ENCODE assay signal across 9 cellular contexts in genomic region chr12:78392918-78393317, GRCh38.
A peak's percentile ranks its signal among the peaks of the same experiment; 100 is the strongest.
DNase-seq lines count a peak whose midpoint lies in the region; ATAC-seq and TF ChIP-seq lines count a peak whose summit lies in the region.
"Had no signal": no experiment of that assay in that cellular context is flagged by ENCODE, and none has a peak within 500 bp of the region (broad histone marks: within the 10 kb centered on the region; RNA-seq: fewer than 3 reads in every experiment).

No MANE protein-coding gene starts in this region.

- H3K4me2 ChIP-seq in GM23338: no peak overlapping the region

- TF ChIP-seq CTCF in GM23338 (conservative IDR thresholded peaks at IDR 0.05; ENCODE audit: low read depth in 2 of 2): peak; percentile 25 to 49; a peak in 2 of 4 replicates
- peak; percentile 64 for TF ChIP-seq CTCF in chondrocyte (IDR thresholded peaks at IDR 0.05)
- peak; percentile 40 for TF ChIP-seq CTCF in osteocyte (IDR thresholded peaks at IDR 0.05)

- no peaks in the 10 kb centered on the region for H4K20me1 ChIP-seq in GM23338 (replicated peaks; ENCODE audit: insufficient read depth)

- H3K4me3 Mint-ChIP-seq in GM23338 (no peak overlapping the region), chondrocyte (ENCODE audit: unreplicated experiment) (no peak overlapping the region), osteocyte (ENCODE audit: unreplicated experiment) (no peak overlapping the region)

- ATAC-seq in GM23338: no peak
- no peak for ATAC-seq in GM18502 (IDR thresholded peaks at IDR 0.05; ENCODE audit: poor library complexity, unreplicated experiment)
- no peak for ATAC-seq in HG02840 (IDR thresholded peaks at IDR 0.05; ENCODE audit: low FRiP score, unreplicated experiment)

- H3K27ac ChIP-seq in GM23338 (ENCODE audit: low read depth): no peak overlapping the region

- DNase-seq in GM23338 (ENCODE audit: low spot score): no peak
- peak; percentile 78 for DNase-seq in NCI-H2171 treated with DMSO at 0.1 percent for 48 hours (lab: John Stamatoyannopoulos, UW)
- DNase-seq in chondrocyte (ENCODE audit: low spot score): no peak
- no peak for DNase-seq in osteocyte (ENCODE audit: extremely low spot score, unreplicated experiment)
- no peak for DNase-seq in activated effector memory CD4-positive, alpha-beta T cell treated with Interleukin-2 at 50 U/mL for 16 hours
- no peak for DNase-seq in stimulated activated CD8-positive, alpha-beta memory T cell treated with anti-CD3 and anti-CD28 coated beads, Interleukin-4, amount 100 ng/mL, for 48 hours
- DNase-seq: activated CD4-positive, alpha-beta T cell treated with anti-CD3 and anti-CD28 coated beads, Interleukin-2, amount 50 U/mL, for 1 hour had no signal

- H3K27me3 Mint-ChIP-seq in GM23338 (ENCODE audit: insufficient read depth, low read depth, poor library complexity): peaks cover 4% of the 10 kb centered on the region
- peaks cover 26% of the 10 kb centered on the region for H3K27me3 Mint-ChIP-seq in chondrocyte (ENCODE audit: low read depth)
- H3K27me3 Mint-ChIP-seq in osteocyte (ENCODE audit: unreplicated experiment): peaks cover 22% of the 10 kb centered on the region

- H3K4me1 Mint-ChIP-seq in GM23338 (peaks cover 6% of the 10 kb centered on the region), chondrocyte (ENCODE audit: low read depth) (no peaks in the 10 kb centered on the region), osteocyte (ENCODE audit: unreplicated experiment) (no peaks in the 10 kb centered on the region)

- no peak overlapping the region for H3K4me3 ChIP-seq in GM23338

- H3K36me3 ChIP-seq in GM23338 (ENCODE audit: insufficient read depth): no peaks in the 10 kb centered on the region

- no peaks in the 10 kb centered on the region for H3K27me3 ChIP-seq in GM23338 (ENCODE audit: insufficient read depth)

- no peaks in the 10 kb centered on the region for H3K36me3 Mint-ChIP-seq in GM23338 (ENCODE audit: low read depth)
- H3K36me3 Mint-ChIP-seq in chondrocyte (ENCODE audit: low read depth): no peaks in the 10 kb centered on the region
- H3K36me3 Mint-ChIP-seq in osteocyte (ENCODE audit: unreplicated experiment): no peaks in the 10 kb centered on the region

- no peak overlapping the region for H2AFZ ChIP-seq in GM23338

- no peaks in the 10 kb centered on the region for H3K9me2 ChIP-seq in GM23338 (ENCODE audit: insufficient read depth)

- no peaks in the 10 kb centered on the region for H3F3A ChIP-seq in GM23338 (replicated peaks; ENCODE audit: low read depth)

- H3K79me2 ChIP-seq in GM23338 (replicated peaks; ENCODE audit: insufficient read depth): no peaks in the 10 kb centered on the region

- no peak overlapping the region for H3K27ac Mint-ChIP-seq in GM23338
- no peak overlapping the region for H3K27ac Mint-ChIP-seq in chondrocyte (ENCODE audit: unreplicated experiment)
- no peak overlapping the region for H3K27ac Mint-ChIP-seq in osteocyte (ENCODE audit: unreplicated experiment)

- H3K9me3 Mint-ChIP-seq in GM23338 (no peaks in the 10 kb centered on the region), chondrocyte (ENCODE audit: low read depth) (no peaks in the 10 kb centered on the region), osteocyte (ENCODE audit: unreplicated experiment) (no peaks in the 10 kb centered on the region)

- no peaks in the 10 kb centered on the region for H3K4me1 ChIP-seq in GM23338 (ENCODE audit: insufficient read depth)

TF ChIP-seq in GM23338, 12 proteins besides CTCF, POLR2A, EP300 and RAD21 (continues in another document):
- TF ChIP-seq ZNF462 (CRISPR knock-in tag; IDR thresholded peaks at IDR 0.05) (no peak), ZNF114 (CRISPR knock-in tag; IDR thresholded peaks at IDR 0.05) (no peak), EZH2phosphoT487 (IDR thresholded peaks at IDR 0.05; ENCODE audit: unreplicated experiment) (no peak), ZNF331 (CRISPR knock-in tag; IDR thresholded peaks at IDR 0.05; ENCODE audit: low read depth) (no peak), STAT1 (IDR thresholded peaks at IDR 0.05; ENCODE audit: unreplicated experiment) (no peak), CREB1 (CRISPR knock-in tag; IDR thresholded peaks at IDR 0.05; ENCODE audit: low read depth) (no peak), ETS1 (IDR thresholded peaks at IDR 0.05) (no peak)
